ENCODE assay signal across 8 cellular contexts in the genomic region with DNA sequence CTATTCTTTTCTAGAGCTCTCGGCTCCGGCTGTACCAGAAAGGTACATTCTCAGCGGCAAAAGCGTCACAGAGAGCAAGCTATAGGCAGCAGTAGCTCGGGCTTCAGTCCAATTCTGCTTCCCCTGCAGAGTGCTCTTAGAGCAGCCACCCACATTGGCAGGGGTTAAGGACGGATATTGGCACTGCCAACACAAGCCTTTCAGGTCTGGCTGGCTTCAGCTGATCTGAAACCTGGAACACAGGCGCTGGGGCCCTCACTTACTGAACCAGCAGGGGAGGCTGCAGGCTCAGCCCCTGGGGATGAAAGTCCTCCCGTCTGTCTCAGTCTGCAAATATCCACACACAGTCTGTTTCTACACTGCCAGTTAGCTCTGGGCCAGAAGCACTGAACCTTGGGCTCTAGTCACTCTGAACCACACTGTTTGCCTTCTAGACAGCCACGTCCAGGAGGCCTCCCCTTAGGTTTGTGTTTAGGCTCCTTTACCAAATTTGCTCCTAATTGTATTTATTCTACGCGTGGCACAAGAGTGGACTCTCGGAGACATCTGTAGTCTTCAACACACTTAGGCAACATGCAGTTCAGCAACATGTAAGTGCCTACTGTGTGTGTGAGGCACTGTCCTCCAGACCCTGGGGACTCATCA. TPM values are rescaled to one million over a fixed set of nuclear protein-coding genes. Genes with fewer than 3 reads are reported as not detected.
A peak's percentile ranks its signal among the peaks of the same experiment; 100 is the strongest.
DNase-seq lines count a peak whose midpoint lies in the region; ATAC-seq and TF ChIP-seq lines count a peak whose summit lies in the region.

No MANE protein-coding gene starts in this region.

- WGBS in mesodermal cell (ENCODE audit: insufficient coverage in 2 of 2), 2 experiments = 88 to 89% methylated on average over 8 to 12 of the region's 12 CpGs

- no peaks in the 10 kb centered on the region for H3K9me3 ChIP-seq in mesodermal cell (ENCODE audit: control insufficient read depth, low read length)

- peaks cover 18% of the 10 kb centered on the region for H3K4me1 ChIP-seq in mesodermal cell (ENCODE audit: control insufficient read depth, insufficient read depth, low read length, poor library complexity, severe bottlenecking)

- DNase-seq in NB4 (ENCODE audit: low read depth) = peak; percentile 33
- peak; percentile 69 for DNase-seq in ecto neural progenitor cell (ENCODE audit: low spot score)
- DNase-seq in OCI-M2 (lab: John Stamatoyannopoulos, UW; ENCODE audit: unreplicated experiment) = no peak
- DNase-seq in COLO829 (ENCODE audit: low spot score) = no peak
- DNase-seq in activated CD4-positive, alpha-beta T cell treated with anti-CD3 and anti-CD28 coated beads for 48 hours = no peak

- H3K36me3 ChIP-seq in mesodermal cell (ENCODE audit: control insufficient read depth, insufficient read depth, low read length) = peaks cover 7% of the 10 kb centered on the region

- TF ChIP-seq POLR2A in NB4 (IDR thresholded peaks at IDR 0.05; ENCODE audit: extremely low read depth, insufficient read length) = no peak

- ATAC-seq in GM18498 (IDR thresholded peaks at IDR 0.05; ENCODE audit: unreplicated experiment) = no peak

- H3K4me3 ChIP-seq in NB4 (ENCODE audit: low read depth, low read length) = no peak overlapping the region
- H3K4me3 ChIP-seq in mesodermal cell (ENCODE audit: extremely low read depth, insufficient read depth, low read length, poor library complexity, severe bottlenecking) = no peak overlapping the region

- TF ChIP-seq CTCF in C4-2B (conservative IDR thresholded peaks at IDR 0.05) (peak; percentile 97), NB4 (IDR thresholded peaks at IDR 0.05; ENCODE audit: low read depth, low read length) (peak; percentile 8)

- H3K27ac ChIP-seq in C4-2B (peak overlapping the region; percentile 62), mesodermal cell (ENCODE audit: low read depth, low read length, severe bottlenecking) (peak overlapping the region; percentile 59)

RNA-seq across cellular contexts. Expression of a gene that starts 40.1 kb away (rescaled TPM):
- 1.3 TPM for polyA plus RNA-seq in mesodermal cell (2013, experiment 1 of 2)
- polyA plus RNA-seq in mesodermal cell (2013, experiment 2 of 2) = 2.1 TPM

RNA-seq across cellular contexts. Expression of a gene that starts 53.2 kb away (rescaled TPM):
- 25.9 TPM for polyA plus RNA-seq in mesodermal cell (2013, experiment 1 of 2)
- 25.3 TPM for polyA plus RNA-seq in mesodermal cell (2013, experiment 2 of 2)

Comparison
In these comparisons a context has a peak if more than half of its experiments do, and no peak if none do; other contexts are left out.
1. DNase-seq: peak in NB4 (single experiment) and ecto neural progenitor cell (single experiment); none in OCI-M2 (single experiment), COLO829 (single experiment) and activated CD4-positive, alpha-beta T cell treated with anti-CD3 and anti-CD28 coated beads for 48 hours (single experiment).